In genomic region chr14:90512332-90512951, GRCh38 we compare ENCODE assay signal across 13 cellular contexts.
DNase-seq lines count a peak whose midpoint lies in the region; ATAC-seq and TF ChIP-seq lines count a peak whose summit lies in the region.
"Had no signal": no experiment of that assay in that cellular context is flagged by ENCODE, and none has a peak within 500 bp of the region (broad histone marks: within the 10 kb centered on the region; RNA-seq: fewer than 3 reads in every experiment).

No MANE protein-coding gene starts in this region.

- no peak for ATAC-seq in effector memory CD8-positive, alpha-beta T cell (replicated peaks)
- no peak for ATAC-seq in CD4-positive, alpha-beta T cell (ENCODE audit: poor library complexity)
- ATAC-seq: GM12878 had no signal

- H3K4me1 Mint-ChIP-seq in MCF 10A (ENCODE audit: insufficient read depth, unreplicated experiment) (no peaks in the 10 kb centered on the region), nephron (peaks cover 24% of the 10 kb centered on the region)
- peaks cover 0 to 4% of the 10 kb centered on the region in 2 donors for H3K4me1 Mint-ChIP-seq in effector memory CD8-positive, alpha-beta T cell (ENCODE audit: low read depth in 2 of 2)
- no peaks in the 10 kb centered on the region for H3K4me1 Mint-ChIP-seq in CD4-positive, alpha-beta T cell (ENCODE audit: low read depth)

- TF ChIP-seq POLR2A in breast epithelium (IDR thresholded peaks at IDR 0.05) (no peak), esophagus muscularis mucosa (IDR thresholded peaks at IDR 0.05; ENCODE audit: low read depth) (no peak)

- intact Hi-C loops in breast epithelium (cut with DNase I; ENCODE audit: low total_unique reads) (no loop called here), MCF 10A (cut with micrococcal nuclease) (no loop called here), esophagus muscularis mucosa (cut with DNase I) (no loop called here)
- intact Hi-C loops in CD4-positive, alpha-beta T cell (cut with DNase I, micrococcal nuclease) = no loop called here

- no TSS peak for BruUV-seq in MCF 10A (replicated peaks; lab: Mats Ljungman, UMichigan)

- TF ChIP-seq CTCF in breast epithelium (IDR thresholded peaks at IDR 0.05) (no peak), MCF 10A (IDR thresholded peaks at IDR 0.05; ENCODE audit: unreplicated experiment) (no peak), esophagus muscularis mucosa (IDR thresholded peaks at IDR 0.05) (no peak), nephron (IDR thresholded peaks at IDR 0.05; ENCODE audit: unreplicated experiment in 3 of 3) (no peak)
- TF ChIP-seq CTCF in CD4-positive, alpha-beta T cell (IDR thresholded peaks at IDR 0.05) = no peak

- H3K27me3 Mint-ChIP-seq in MCF 10A (ENCODE audit: insufficient read depth, unreplicated experiment) (peaks cover 22% of the 10 kb centered on the region), nephron (ENCODE audit: low read depth) (peaks cover 36% of the 10 kb centered on the region)
- peaks cover 31 to 39% of the 10 kb centered on the region in 2 donors for H3K27me3 Mint-ChIP-seq in effector memory CD8-positive, alpha-beta T cell
- H3K27me3 Mint-ChIP-seq in CD4-positive, alpha-beta T cell = peaks cover 16% of the 10 kb centered on the region

- POLR2A ChIA-PET in MCF 10A (lab: Yijun Ruan, JAX) = interaction anchor here (0.6 kb wide), 1 partner anchor 115 kb away, joined by 3 read pairs; no protein-coding TSS in a partner anchor
- POLR2A ChIA-PET in CD4-positive, alpha-beta T cell (lab: Charles Lee) = no interaction called here

- H3K27ac ChIP-seq in breast epithelium = peak overlapping the region; percentile 96 to 98
- peak overlapping the region; percentile 76 to 79 (median 78) for H3K27ac ChIP-seq in esophagus muscularis mucosa (replicated peaks in 1 of 4)
- H3K27ac ChIP-seq in CD4-positive, alpha-beta T cell (ENCODE audit: low read depth, low read length) = no peak overlapping the region

- no peak for TF ChIP-seq EP300 in esophagus muscularis mucosa (IDR thresholded peaks at IDR 0.05)

- peaks cover 4 to 23% of the 10 kb centered on the region in 2 donors for H3K4me1 ChIP-seq in breast epithelium
- H3K4me1 ChIP-seq in esophagus muscularis mucosa = peaks cover 24 to 52% (median 40%) of the 10 kb centered on the region in 4 donors

- H3K4me3 ChIP-seq in breast epithelium = no peak overlapping the region
- no peak overlapping the region for H3K4me3 ChIP-seq in esophagus muscularis mucosa
- H3K4me3 ChIP-seq: GM12878, skin epidermis, upper lobe of right lung had no signal

- no peaks in the 10 kb centered on the region for H3K36me3 ChIP-seq in breast epithelium
- H3K36me3 ChIP-seq in esophagus muscularis mucosa = no peaks in the 10 kb centered on the region
- H3K36me3 ChIP-seq: upper lobe of right lung had no signal

- H3K4me3 Mint-ChIP-seq in MCF 10A (ENCODE audit: unreplicated experiment) (no peak overlapping the region), nephron (no peak overlapping the region)
- H3K4me3 Mint-ChIP-seq in effector memory CD8-positive, alpha-beta T cell = no peak overlapping the region
- no peak overlapping the region for H3K4me3 Mint-ChIP-seq in CD4-positive, alpha-beta T cell

- WGBS in esophagus muscularis mucosa = no CpG with 5 or more reads among the region's 10 CpGs

- H3K27ac Mint-ChIP-seq in MCF 10A (ENCODE audit: low read depth, unreplicated experiment) (no peak overlapping the region), nephron (peak overlapping the region in 2 of 3 experiments; percentile 26 to 92)
- no peak overlapping the region for H3K27ac Mint-ChIP-seq in effector memory CD8-positive, alpha-beta T cell
- no peak overlapping the region for H3K27ac Mint-ChIP-seq in CD4-positive, alpha-beta T cell

- H3K9me3 ChIP-seq in breast epithelium = no peaks in the 10 kb centered on the region
- H3K9me3 ChIP-seq in esophagus muscularis mucosa = no peaks in the 10 kb centered on the region
- H3K9me3 ChIP-seq in CD4-positive, alpha-beta T cell (ENCODE audit: control insufficient read depth, low read length) = no peaks in the 10 kb centered on the region
- H3K9me3 ChIP-seq: upper lobe of right lung had no signal

- CTCF ChIA-PET in MCF 10A (lab: Yijun Ruan, JAX) = interaction anchor here (0.6 to 0.7 kb wide), 2 partner anchors 101 to 123 kb away, joined by 3 to 4 read pairs; no protein-coding TSS in a partner anchor
- CTCF ChIA-PET in CD4-positive, alpha-beta T cell (lab: Charles Lee) = no interaction called here

- H3K36me3 Mint-ChIP-seq in MCF 10A (ENCODE audit: insufficient read depth, unreplicated experiment) (no peaks in the 10 kb centered on the region), nephron (ENCODE audit: low read depth) (no peaks in the 10 kb centered on the region)
- no peaks in the 10 kb centered on the region for H3K36me3 Mint-ChIP-seq in effector memory CD8-positive, alpha-beta T cell (ENCODE audit: insufficient read depth)
- no peaks in the 10 kb centered on the region for H3K36me3 Mint-ChIP-seq in CD4-positive, alpha-beta T cell (ENCODE audit: low read depth)

- H3K27me3 ChIP-seq in breast epithelium = no peaks in the 10 kb centered on the region
- H3K27me3 ChIP-seq in esophagus muscularis mucosa = no peaks in the 10 kb centered on the region
- H3K27me3 ChIP-seq in CD4-positive, alpha-beta T cell (ENCODE audit: control insufficient read depth, insufficient read depth, low read length) = peaks cover 13% of the 10 kb centered on the region
- H3K27me3 ChIP-seq: upper lobe of right lung had no signal

- no peaks in the 10 kb centered on the region for H3K9me3 Mint-ChIP-seq in MCF 10A (ENCODE audit: unreplicated experiment)
- no peaks in the 10 kb centered on the region for H3K9me3 Mint-ChIP-seq in nephron
- H3K9me3 Mint-ChIP-seq in effector memory CD8-positive, alpha-beta T cell = no peaks in the 10 kb centered on the region
- H3K9me3 Mint-ChIP-seq in CD4-positive, alpha-beta T cell = no peaks in the 10 kb centered on the region

- DNase-seq in breast epithelium (ENCODE audit: low spot score in 2 of 2) (no peak), MCF 10A (ENCODE audit: unreplicated experiment) (no peak), esophagus muscularis mucosa (ENCODE audit: extremely low spot score) (no peak), Kasumi-1 (lab: John Stamatoyannopoulos, UW) (no peak)
- no peak for DNase-seq in effector memory CD8-positive, alpha-beta T cell
- no peak for DNase-seq in stimulated activated CD4-positive, alpha-beta T cell treated with anti-CD3 and anti-CD28 coated beads, Interleukin-4, amount 100 ng/mL, for 1 hour
- DNase-seq in CD4-positive, alpha-beta T cell = no peak
- DNase-seq: activated naive CD4-positive, alpha-beta T cell treated with anti-CD3 and anti-CD28 coated beads, Interleukin-2, amount 50 U/mL, for 16 hours; DND-41; upper lobe of right lung had no signal

Comparison
In these comparisons a context has a peak if more than half of its experiments do, and no peak if none do; other contexts are left out.
1. H3K27ac Mint-ChIP-seq: peak in nephron (2 of 3); none in MCF 10A (single experiment), effector memory CD8-positive, alpha-beta T cell (0 of 2) and CD4-positive, alpha-beta T cell (single experiment).